11 cellular contexts compared by ENCODE assay signal in the genomic region with DNA sequence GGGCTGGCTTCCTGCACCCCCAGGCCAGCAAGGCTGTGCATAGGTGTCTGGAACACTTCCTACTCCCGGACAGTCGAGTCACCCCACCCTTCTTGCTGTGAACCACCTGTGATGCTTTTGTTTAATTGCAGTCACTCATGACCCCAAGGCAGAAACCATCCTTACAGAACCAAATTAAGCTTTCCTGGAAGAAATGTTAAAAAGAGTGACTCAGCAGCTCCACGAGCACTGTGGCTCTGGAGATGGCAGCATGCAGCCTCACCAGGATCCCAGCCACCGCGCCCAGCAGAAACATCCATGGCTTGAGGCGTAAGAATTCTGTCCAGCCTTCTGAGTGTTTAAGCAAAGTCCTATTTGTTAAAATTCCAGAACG. TPM values are rescaled to one million over a fixed set of nuclear protein-coding genes. Genes with fewer than 3 reads are reported as not detected.
DNase-seq lines count a peak whose midpoint lies in the region; ATAC-seq and TF ChIP-seq lines count a peak whose summit lies in the region.
"Had no signal": no experiment of that assay in that cellular context is flagged by ENCODE, and none has a peak within 500 bp of the region (broad histone marks: within the 10 kb centered on the region; RNA-seq: fewer than 3 reads in every experiment).

No MANE protein-coding gene starts in this region.

- no peak for ATAC-seq in CD4-positive, alpha-beta T cell (ENCODE audit: poor library complexity)
- no peak for ATAC-seq in HG03039 (IDR thresholded peaks at IDR 0.05; ENCODE audit: unreplicated experiment)

- H3K27me3 ChIP-seq in CD4-positive, alpha-beta T cell (ENCODE audit: control insufficient read depth, insufficient read depth, low read length) = no peaks in the 10 kb centered on the region
- H3K27me3 ChIP-seq: right atrium auricular region had no signal

- CTCF ChIA-PET in CD4-positive, alpha-beta T cell (lab: Charles Lee) = no interaction called here

- no peak for TF ChIP-seq CTCF in CD4-positive, alpha-beta T cell (IDR thresholded peaks at IDR 0.05)
- no peak for TF ChIP-seq CTCF in HFFc6 (IDR thresholded peaks at IDR 0.05)

- no peak for DNase-seq in CD4-positive, alpha-beta T cell
- DNase-seq in HFFc6 (peak; percentile 82), astrocyte of the hippocampus (ENCODE audit: low read depth, low spot score) (peak; percentile 77), HCEC 1CT (no peak), NCI-H2171 (lab: John Stamatoyannopoulos, UW) (no peak)
- DNase-seq in stimulated activated CD4-positive, alpha-beta T cell treated with anti-CD3 and anti-CD28 coated beads, Interleukin-15, amount 100 ng/mL, for 24 hours = no peak
- DNase-seq: midbrain, NCI-H187 treated with DMSO at 0.1 percent for 48 hours had no signal

- H3K36me3 ChIP-seq in mesodermal cell (ENCODE audit: control insufficient read depth, insufficient read depth, low read length) = peaks cover 86% of the 10 kb centered on the region

- no peaks in the 10 kb centered on the region for H3K9me3 Mint-ChIP-seq in CD4-positive, alpha-beta T cell
- H3K9me3 Mint-ChIP-seq in HFFc6 = no peaks in the 10 kb centered on the region

- H3K9me3 ChIP-seq in CD4-positive, alpha-beta T cell (ENCODE audit: control insufficient read depth, low read length) = no peaks in the 10 kb centered on the region
- H3K9me3 ChIP-seq in mesodermal cell (ENCODE audit: control insufficient read depth, low read length) = no peaks in the 10 kb centered on the region
- H3K9me3 ChIP-seq: right atrium auricular region had no signal

- intact Hi-C loops in CD4-positive, alpha-beta T cell (cut with DNase I, micrococcal nuclease) = loop anchor here in 1 of 2 experiments (5.0 kb wide), 1 partner anchor 282 kb away; no protein-coding TSS in a partner anchor

- H3K27ac Mint-ChIP-seq in CD4-positive, alpha-beta T cell = peak overlapping the region; percentile 90
- peak overlapping the region; percentile 83 for H3K27ac Mint-ChIP-seq in HFFc6

- H3K4me1 ChIP-seq in mesodermal cell (ENCODE audit: control insufficient read depth, insufficient read depth, low read length, poor library complexity, severe bottlenecking) = peaks cover 38% of the 10 kb centered on the region

- peaks cover 70% of the 10 kb centered on the region for H3K4me1 Mint-ChIP-seq in CD4-positive, alpha-beta T cell (ENCODE audit: low read depth)
- H3K4me1 Mint-ChIP-seq in HFFc6 (ENCODE audit: low read depth) = peaks cover 63% of the 10 kb centered on the region

- no peak overlapping the region for H3K27ac ChIP-seq in CD4-positive, alpha-beta T cell (ENCODE audit: low read depth, low read length)
- H3K27ac ChIP-seq in mesodermal cell (ENCODE audit: low read depth, low read length, severe bottlenecking) = peak overlapping the region; percentile 24
- H3K27ac ChIP-seq: right atrium auricular region had no signal

- WGBS in mesodermal cell (ENCODE audit: insufficient coverage in 2 of 2), 2 experiments = 87 to 97% methylated on average over 5 to 7 of the region's 7 CpGs

- no peak overlapping the region for H3K4me3 ChIP-seq in mesodermal cell (ENCODE audit: extremely low read depth, insufficient read depth, low read length, poor library complexity, severe bottlenecking)
- H3K4me3 ChIP-seq: right atrium auricular region had no signal

- H3K27me3 Mint-ChIP-seq in CD4-positive, alpha-beta T cell = no peaks in the 10 kb centered on the region
- peaks cover 2% of the 10 kb centered on the region; the same call in 1 of the 2 replicates for H3K27me3 Mint-ChIP-seq in HFFc6 (ENCODE audit: insufficient read depth)

- peaks cover 40% of the 10 kb centered on the region for H3K36me3 Mint-ChIP-seq in CD4-positive, alpha-beta T cell (ENCODE audit: low read depth)
- peaks cover 38% of the 10 kb centered on the region for H3K36me3 Mint-ChIP-seq in HFFc6 (ENCODE audit: low read depth)

- POLR2A ChIA-PET in CD4-positive, alpha-beta T cell (lab: Charles Lee) = interaction anchor here (0.8 to 1.0 kb wide), 2 partner anchors 24 to 116 kb away, joined by 3 read pairs; no protein-coding TSS in a partner anchor

- peak overlapping the region; percentile 30 for H3K4me3 Mint-ChIP-seq in CD4-positive, alpha-beta T cell
- peak overlapping the region; percentile 71 for H3K4me3 Mint-ChIP-seq in HFFc6

RNA-seq across cellular contexts. Expression of gene SNAP47, which starts 28.8 kb away (rescaled TPM):
- total RNA-seq in CD4-positive, alpha-beta T cell = 10 to 100 TPM; 12.8 to 14.0 TPM
- total RNA-seq in HFFc6 (2021; fragmentation: NEBNext Ultra II Directional; extraction: Animal tissue kit (Norgen Biotek cat#: 25700)) = 10 to 100 TPM; 27.0 to 31.2 (median 30.4) TPM
- 34.9 TPM for polyA plus RNA-seq in mesodermal cell (2013, experiment 1 of 2)
- polyA plus RNA-seq in mesodermal cell (2013, experiment 2 of 2) = 30.3 TPM

RNA-seq across cellular contexts. Expression of gene JMJD4, which starts 28.9 kb away (rescaled TPM):
- 10 to 100 TPM; 11.4 to 11.9 TPM for total RNA-seq in CD4-positive, alpha-beta T cell
- total RNA-seq in HFFc6 (2021; fragmentation: NEBNext Ultra II Directional; extraction: Animal tissue kit (Norgen Biotek cat#: 25700)) = 10 to 100 TPM; 20.2 to 23.1 (median 21.5) TPM
- polyA plus RNA-seq in mesodermal cell (2013, experiment 1 of 2) = 12.1 TPM
- 12.1 TPM for polyA plus RNA-seq in mesodermal cell (2013, experiment 2 of 2)

RNA-seq across cellular contexts. Expression of gene PRSS38, which starts 51.5 kb away (rescaled TPM):
- total RNA-seq in CD4-positive, alpha-beta T cell = not detected
- not detected for total RNA-seq in HFFc6 (2021; fragmentation: NEBNext Ultra II Directional; extraction: Animal tissue kit (Norgen Biotek cat#: 25700))
- not detected for polyA plus RNA-seq in mesodermal cell (2013, experiment 1 of 2)
- polyA plus RNA-seq in mesodermal cell (2013, experiment 2 of 2) = not detected
- total RNA-seq: right atrium auricular region had no signal

Comparison
In these comparisons a context has a peak if more than half of its experiments do, and no peak if none do; other contexts are left out.
1. DNase-seq: peak in HFFc6 (single experiment) and astrocyte of the hippocampus (single experiment); none in CD4-positive, alpha-beta T cell (0 of 10), HCEC 1CT (single experiment), stimulated activated CD4-positive, alpha-beta T cell treated with anti-CD3 and anti-CD28 coated beads, Interleukin-15, amount 100 ng/mL, for 24 hours (single experiment) and NCI-H2171 (single experiment).